Comparison of ENCODE assay signal across 17 cellular contexts in genomic region chr6:167742719-167743303, GRCh38.
DNase-seq lines count a peak whose midpoint lies in the region; ATAC-seq, FAIRE-seq and TF ChIP-seq lines count a peak whose summit lies in the region.
"Had no signal": no experiment of that assay in that cellular context is flagged by ENCODE, and none has a peak within 500 bp of the region (broad histone marks: within the 10 kb centered on the region; RNA-seq: fewer than 3 reads in every experiment).

No MANE protein-coding gene starts in this region.

- peak; percentile 79 for DNase-seq in ELF-1 (ENCODE audit: low read depth, low spot score)
- DNase-seq in NT2/D1 (ENCODE audit: low read depth, low spot score): peak; percentile 25
- DNase-seq in H1 (ENCODE audit: low read depth in 1 of 2, low spot score in 2 of 2): no peak
- DNase-seq in neural progenitor cell (ENCODE audit: low spot score): peak; percentile 45
- DNase-seq in activated naive CD4-positive, alpha-beta T cell treated with anti-CD3 and anti-CD28 coated beads for 36 hours: no peak
- no peak for DNase-seq in NCI-H774 (lab: John Stamatoyannopoulos, UW)
- DNase-seq in stimulated activated CD4-positive, alpha-beta T cell treated with anti-CD3 and anti-CD28 coated beads, Interleukin-12 subunit alpha, Interleukin-12 subunit beta, amount 100 ng/mL, for 4 hours: no peak
- DNase-seq: activated naive CD8-positive, alpha-beta T cell treated with anti-CD3 and anti-CD28 coated beads, Interleukin-2, amount 10 ng/mL, durations not matched to agents 7 days and 5 days; DMS53; NCI-H1694 treated with DMSO at 0.1 percent for 48 hours; NCI-H82; uterus had no signal

- no peak overlapping the region for H4K91ac ChIP-seq in H1 (replicated peaks; ENCODE audit: insufficient read length, low read length)

- H4K8ac ChIP-seq in H1 (ENCODE audit: extremely low read depth, insufficient read depth, low read length): no peak overlapping the region

- POLR2A ChIA-PET in H1 (lab: Charles Lee; ENCODE audit: partially characterized antibody): no interaction called here

- H3K27ac ChIP-seq in H1 (ENCODE audit: low read depth, low read length) (no peak overlapping the region), neural progenitor cell (no peak overlapping the region)
- H3K27ac ChIP-seq: KMS-11, uterus, VCaP had no signal

- no peak for FAIRE-seq in H1 (lab: Jason Lieb, UNC)
- FAIRE-seq: GM12891 had no signal

- no peak overlapping the region for H3K23ac ChIP-seq in H1 (ENCODE audit: insufficient read length)

- no peak overlapping the region for H2BK15ac ChIP-seq in H1 (ENCODE audit: low read length)

- no peak overlapping the region for H3K4me3 Mint-ChIP-seq in neural progenitor cell
- no peak overlapping the region for H3K4me3 Mint-ChIP-seq in activated naive CD4-positive, alpha-beta T cell treated with anti-CD3 and anti-CD28 coated beads for 36 hours
- H3K4me3 Mint-ChIP-seq: activated naive CD8-positive, alpha-beta T cell treated with anti-CD3 and anti-CD28 coated beads, Interleukin-2, amount 10 ng/mL, durations not matched to agents 7 days and 5 days; dendritic cell treated with granulocyte-macrophage colony-stimulating factor and Interleukin-4, amounts not matched to agents 40 ng/mL and 50 ng/mL, for 4 days had no signal

- CTCF ChIA-PET in H1 (lab: Charles Lee; ENCODE audit: partially characterized antibody): interaction anchor here (0.8 to 1.8 kb wide), 5 partner anchors 9 to 483 kb away, joined by 3 to 4 read pairs (median 3); no protein-coding TSS in a partner anchor
- CTCF ChIA-PET in activated naive CD4-positive, alpha-beta T cell treated with anti-CD3 and anti-CD28 coated beads for 36 hours (lab: Charles Lee): interaction anchor here (0.5 to 0.7 kb wide), 2 partner anchors 69 to 240 kb away, joined by 3 read pairs; no protein-coding TSS in a partner anchor

- no peaks in the 10 kb centered on the region for H3K36me3 ChIP-seq in NT2/D1 (ENCODE audit: insufficient read depth, insufficient read length, low read length)
- no peaks in the 10 kb centered on the region for H3K36me3 ChIP-seq in H1 (ENCODE audit: control insufficient read depth in 2 of 4, insufficient read depth in 4 of 4, low read length in 3 of 4)
- no peaks in the 10 kb centered on the region for H3K36me3 ChIP-seq in neural progenitor cell
- H3K36me3 ChIP-seq: uterus had no signal

- no peak overlapping the region for H2BK12ac ChIP-seq in H1 (ENCODE audit: low read depth, low read length)

- TF ChIP-seq RAD21 in H1 (IDR thresholded peaks at IDR 0.05 in 1 of 2, conservative IDR thresholded peaks at IDR 0.05 in 1 of 2; ENCODE audit: low read depth in 2 of 2, low read length in 2 of 2): peak; percentile 30 to 39

- no peak overlapping the region for H3K18ac ChIP-seq in H1 (ENCODE audit: extremely low read depth, low read length)

- H2AK5ac ChIP-seq in H1 (ENCODE audit: low read depth, low read length): no peak overlapping the region

- H3K27me3 Mint-ChIP-seq in neural progenitor cell (ENCODE audit: insufficient read depth, low read depth): peaks cover 4% of the 10 kb centered on the region
- peaks cover 7% of the 10 kb centered on the region for H3K27me3 Mint-ChIP-seq in activated naive CD4-positive, alpha-beta T cell treated with anti-CD3 and anti-CD28 coated beads for 36 hours (ENCODE audit: low read depth)
- H3K27me3 Mint-ChIP-seq: dendritic cell treated with granulocyte-macrophage colony-stimulating factor and Interleukin-4, amounts not matched to agents 40 ng/mL and 50 ng/mL, for 4 days had no signal

- H3K4me2 ChIP-seq in H1 (ENCODE audit: insufficient read depth in 1 of 2, low read depth in 2 of 2, low read length in 2 of 2) (no peak overlapping the region), neural progenitor cell (no peak overlapping the region)
- H3K4me2 ChIP-seq: KMS-11 had no signal

- H4K5ac ChIP-seq in H1 (ENCODE audit: insufficient read length, low read depth, low read length): no peak overlapping the region

- H2BK20ac ChIP-seq in H1 (ENCODE audit: low read length): no peak overlapping the region

- H3K9ac ChIP-seq in NT2/D1 (ENCODE audit: insufficient read length, low read depth) (no peak overlapping the region), H1 (replicated peaks in 1 of 4; ENCODE audit: extremely low read depth in 1 of 4, low read depth in 3 of 4, low read length in 3 of 4) (no peak overlapping the region), neural progenitor cell (no peak overlapping the region)
- H3K9ac ChIP-seq: KMS-11 had no signal

- H2AFZ ChIP-seq in H1 (ENCODE audit: low read length): no peak overlapping the region
- no peak overlapping the region for H2AFZ ChIP-seq in neural progenitor cell (replicated peaks)

- H3F3A ChIP-seq in neural progenitor cell (ENCODE audit: low read depth): no peaks in the 10 kb centered on the region

- H3K23me2 ChIP-seq in H1 (ENCODE audit: low read depth, low read length): no peaks in the 10 kb centered on the region; the same call in 1 of the 2 replicates

- TF ChIP-seq CTCF in H1 (IDR thresholded peaks at IDR 0.05; ENCODE audit: control extremely low read depth in 1 of 3, insufficient read depth in 1 of 3, low read depth in 1 of 3, low read length in 3 of 3): peak in 1 of 3 experiments; percentile 39; a peak in 1 of 4 replicates
- peak; percentile 18 for TF ChIP-seq CTCF in neural progenitor cell (IDR thresholded peaks at IDR 0.05)

- H2BK5ac ChIP-seq in H1 (ENCODE audit: low read depth, low read length): no peak overlapping the region

- no peaks in the 10 kb centered on the region for H3K36me3 Mint-ChIP-seq in neural progenitor cell
- H3K36me3 Mint-ChIP-seq in activated naive CD4-positive, alpha-beta T cell treated with anti-CD3 and anti-CD28 coated beads for 36 hours (ENCODE audit: low read depth): no peaks in the 10 kb centered on the region
- H3K36me3 Mint-ChIP-seq: activated naive CD8-positive, alpha-beta T cell treated with anti-CD3 and anti-CD28 coated beads, Interleukin-2, amount 10 ng/mL, durations not matched to agents 7 days and 5 days had no signal

- no peak overlapping the region for H3K56ac ChIP-seq in H1 (replicated peaks; ENCODE audit: insufficient read length, low read depth, low read length)

- no peak overlapping the region for H3K14ac ChIP-seq in H1 (ENCODE audit: insufficient read length)

- peak overlapping the region; percentile 69 for H3K27ac Mint-ChIP-seq in neural progenitor cell
- no peak overlapping the region for H3K27ac Mint-ChIP-seq in activated naive CD4-positive, alpha-beta T cell treated with anti-CD3 and anti-CD28 coated beads for 36 hours
- H3K27ac Mint-ChIP-seq: activated naive CD8-positive, alpha-beta T cell treated with anti-CD3 and anti-CD28 coated beads, Interleukin-2, amount 10 ng/mL, durations not matched to agents 7 days and 5 days; dendritic cell treated with granulocyte-macrophage colony-stimulating factor and Interleukin-4, amounts not matched to agents 40 ng/mL and 50 ng/mL, for 4 days had no signal

- H3K79me1 ChIP-seq in H1 (ENCODE audit: low read depth, low read length): no peaks in the 10 kb centered on the region; the same call in 1 of the 2 replicates

- H4K20me1 ChIP-seq in H1 (replicated peaks in 1 of 2; ENCODE audit: control insufficient read depth in 1 of 2, insufficient read depth in 2 of 2, low read length in 2 of 2) (no peaks in the 10 kb centered on the region), neural progenitor cell (ENCODE audit: low read depth) (no peaks in the 10 kb centered on the region)

- no peak for TF ChIP-seq POLR2A in H1 (IDR thresholded peaks at IDR 0.05; ENCODE audit: control extremely low read depth in 1 of 2, low read depth in 2 of 2, low read length in 2 of 2)

- H3K27me3 ChIP-seq in NT2/D1 (ENCODE audit: insufficient read depth, insufficient read length) (no peaks in the 10 kb centered on the region), H1 (replicated peaks in 1 of 4; ENCODE audit: control insufficient read depth in 3 of 4, extremely low read depth in 1 of 4, insufficient read depth in 3 of 4, low read length in 3 of 4) (no peaks in the 10 kb centered on the region), neural progenitor cell (no peaks in the 10 kb centered on the region)
- H3K27me3 ChIP-seq: uterus had no signal

- H3K4me3 ChIP-seq in NT2/D1 (ENCODE audit: insufficient read length, low read depth) (no peak overlapping the region), H1 (ENCODE audit: extremely low read depth in 1 of 4, insufficient read depth in 2 of 4, low read depth in 3 of 4, low read length in 4 of 4) (no peak overlapping the region), neural progenitor cell (no peak overlapping the region)
- H3K4me3 ChIP-seq: uterus had no signal

- intact Hi-C loops in activated naive CD4-positive, alpha-beta T cell treated with anti-CD3 and anti-CD28 coated beads for 36 hours (cut with micrococcal nuclease): no loop called here

- H3K9me3 Mint-ChIP-seq in neural progenitor cell: peaks cover 3% of the 10 kb centered on the region
- H3K9me3 Mint-ChIP-seq in activated naive CD4-positive, alpha-beta T cell treated with anti-CD3 and anti-CD28 coated beads for 36 hours: no peaks in the 10 kb centered on the region
- H3K9me3 Mint-ChIP-seq: activated naive CD8-positive, alpha-beta T cell treated with anti-CD3 and anti-CD28 coated beads, Interleukin-2, amount 10 ng/mL, durations not matched to agents 7 days and 5 days; dendritic cell treated with granulocyte-macrophage colony-stimulating factor and Interleukin-4, amounts not matched to agents 40 ng/mL and 50 ng/mL, for 4 days had no signal

- peaks cover 8% of the 10 kb centered on the region; the same call in 1 of the 2 replicates for H3K9me3 ChIP-seq in NT2/D1 (ENCODE audit: insufficient read depth, low read length)
- 0 out of 4 replicates have a peak, but pooled peaks cover 0 to 3% of the 10 kb centered on the region in 2 experiments for H3K9me3 ChIP-seq in H1 (ENCODE audit: insufficient read depth in 2 of 2, low read depth in 1 of 2, low read length in 1 of 2)
- no peaks in the 10 kb centered on the region for H3K9me3 ChIP-seq in neural progenitor cell (ENCODE audit: low read depth)
- H3K9me3 ChIP-seq: uterus had no signal

- no peak for ATAC-seq in HG03342 (IDR thresholded peaks at IDR 0.05; ENCODE audit: unreplicated experiment)

- peaks cover 12% of the 10 kb centered on the region for H3K4me1 Mint-ChIP-seq in neural progenitor cell
- H3K4me1 Mint-ChIP-seq in activated naive CD4-positive, alpha-beta T cell treated with anti-CD3 and anti-CD28 coated beads for 36 hours (ENCODE audit: low read depth): no peaks in the 10 kb centered on the region
- H3K4me1 Mint-ChIP-seq: activated naive CD8-positive, alpha-beta T cell treated with anti-CD3 and anti-CD28 coated beads, Interleukin-2, amount 10 ng/mL, durations not matched to agents 7 days and 5 days had no signal

- H3K4me1 ChIP-seq in NT2/D1 (ENCODE audit: insufficient read depth, insufficient read length) (no peaks in the 10 kb centered on the region), H1 (replicated peaks in 1 of 4; ENCODE audit: control insufficient read depth in 3 of 4, insufficient read depth in 4 of 4, low read length in 3 of 4) (no peaks in the 10 kb centered on the region), neural progenitor cell (peaks cover 10% of the 10 kb centered on the region)

- TF ChIP-seq EP300 in H1 (IDR thresholded peaks at IDR 0.05; ENCODE audit: borderline replicate concordance in 1 of 2, low read depth in 2 of 2, low read length in 2 of 2): no peak

- H3K4ac ChIP-seq in H1 (replicated peaks; ENCODE audit: insufficient read length, low read depth, low read length): no peak overlapping the region

- H3K79me2 ChIP-seq in H1 (ENCODE audit: control insufficient read depth in 1 of 2, insufficient read depth in 2 of 2, low read length in 2 of 2): no peaks in the 10 kb centered on the region
- no peaks in the 10 kb centered on the region for H3K79me2 ChIP-seq in neural progenitor cell (ENCODE audit: low read depth)

- no peak overlapping the region for H2BK120ac ChIP-seq in H1 (replicated peaks; ENCODE audit: low read depth, low read length)

Comparison
In these comparisons a context has a peak if more than half of its experiments do, and no peak if none do; other contexts are left out.
1. DNase-seq: peak in ELF-1 (single experiment), NT2/D1 (single experiment) and neural progenitor cell (single experiment); none in H1 (0 of 2), activated naive CD4-positive, alpha-beta T cell treated with anti-CD3 and anti-CD28 coated beads for 36 hours (single experiment), NCI-H774 (single experiment) and stimulated activated CD4-positive, alpha-beta T cell treated with anti-CD3 and anti-CD28 coated beads, Interleukin-12 subunit alpha, Interleukin-12 subunit beta, amount 100 ng/mL, for 4 hours (single experiment).